Comparison of ENCODE assay signal across 11 cellular contexts in the genomic region with DNA sequence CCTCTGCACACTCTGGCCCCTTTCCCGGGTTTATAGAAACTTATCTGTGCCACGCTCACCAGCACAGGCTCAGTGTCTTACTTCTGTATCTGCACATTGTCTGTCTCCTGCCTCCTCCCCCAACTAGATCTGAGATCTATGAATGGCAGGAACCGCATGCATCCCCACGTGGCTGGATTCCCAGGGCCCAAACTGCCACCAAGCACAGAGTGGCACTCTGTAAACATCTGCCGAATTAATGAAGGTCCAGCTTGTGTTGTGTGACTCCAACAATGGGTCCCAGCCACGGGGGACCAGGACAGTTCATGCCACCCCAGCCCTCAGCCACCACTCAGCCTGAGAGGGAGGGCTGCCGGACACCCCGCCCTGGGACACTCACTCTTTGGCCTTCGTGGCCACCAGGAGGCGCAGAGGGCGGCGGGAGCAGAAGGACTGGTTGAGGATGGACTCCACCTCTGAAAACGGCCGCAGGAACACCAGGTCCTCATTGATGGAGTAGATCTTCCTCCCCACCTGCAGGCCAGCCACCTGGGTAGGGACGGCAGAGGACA.
DNase-seq lines count a peak whose midpoint lies in the region; ATAC-seq and TF ChIP-seq lines count a peak whose summit lies in the region.
"Had no signal": no experiment of that assay in that cellular context is flagged by ENCODE, and none has a peak within 500 bp of the region (broad histone marks: within the 10 kb centered on the region; RNA-seq: fewer than 3 reads in every experiment).

No MANE protein-coding gene starts in this region.

- H3K27me3 ChIP-seq in CD4-positive, alpha-beta T cell (ENCODE audit: control insufficient read depth, insufficient read depth, low read length), result no peaks in the 10 kb centered on the region

- H3K27ac ChIP-seq in SK-N-MC, result peak overlapping the region; percentile 33
- no peak overlapping the region for H3K27ac ChIP-seq in CD4-positive, alpha-beta T cell (ENCODE audit: low read depth, low read length)

- no peaks in the 10 kb centered on the region for H3K9me3 ChIP-seq in SK-N-MC (ENCODE audit: low read depth, low read length)
- H3K9me3 ChIP-seq in CD4-positive, alpha-beta T cell (ENCODE audit: control insufficient read depth, low read length), result no peaks in the 10 kb centered on the region

- H3K36me3 Mint-ChIP-seq in stimulated activated naive CD8-positive, alpha-beta T cell treated with anti-CD3 and anti-CD28 coated beads, Interleukin-15, Interleukin-2, amounts not matched to agents 100 ng/mL and 50 ng/mL, for 24 hours (ENCODE audit: low read depth), result peaks cover 53% of the 10 kb centered on the region
- H3K36me3 Mint-ChIP-seq in CD4-positive, alpha-beta T cell (ENCODE audit: low read depth), result peaks cover 65% of the 10 kb centered on the region

- CTCF ChIA-PET in CD4-positive, alpha-beta T cell (lab: Charles Lee), result interaction anchor here (2.3 to 2.6 kb wide), 3 partner anchors 9 to 265 kb away, joined by 6 to 31 read pairs (median 9); a partner anchor contains a TSS

- no peak overlapping the region for H3K4me3 ChIP-seq in SK-N-MC

- no peaks in the 10 kb centered on the region for H3K9me3 Mint-ChIP-seq in stimulated activated naive CD8-positive, alpha-beta T cell treated with anti-CD3 and anti-CD28 coated beads, Interleukin-15, Interleukin-2, amounts not matched to agents 100 ng/mL and 50 ng/mL, for 24 hours
- no peaks in the 10 kb centered on the region for H3K9me3 Mint-ChIP-seq in CD4-positive, alpha-beta T cell

- H3K27ac Mint-ChIP-seq in stimulated activated naive CD8-positive, alpha-beta T cell treated with anti-CD3 and anti-CD28 coated beads, Interleukin-15, Interleukin-2, amounts not matched to agents 100 ng/mL and 50 ng/mL, for 24 hours, result peak overlapping the region; percentile 3
- H3K27ac Mint-ChIP-seq in CD4-positive, alpha-beta T cell, result no peak overlapping the region

- POLR2A ChIA-PET in CD4-positive, alpha-beta T cell (lab: Charles Lee), result no interaction called here

- no peak for DNase-seq in stimulated activated naive CD8-positive, alpha-beta T cell treated with anti-CD3 and anti-CD28 coated beads, Interleukin-15, Interleukin-2, amounts not matched to agents 100 U/mL and 50 U/mL, for 24 hours
- DNase-seq in SK-N-MC (ENCODE audit: low read depth, low spot score), result no peak
- DNase-seq in head of caudate nucleus, result peak; percentile 83 to 99 (median 95)
- DNase-seq in NCI-H1417 treated with DMSO at 0.1 percent for 48 hours (lab: John Stamatoyannopoulos, UW), result no peak
- DNase-seq in CD4-positive, alpha-beta T cell, result no peak
- DNase-seq: activated CD4-positive, alpha-beta T cell treated with anti-CD3 and anti-CD28 coated beads, Interleukin-2, amount 50 U/mL, for 48 hours; GF-D8; NCI-H187 treated with DMSO at 0.1 percent for 48 hours had no signal

- no peaks in the 10 kb centered on the region for H3K27me3 Mint-ChIP-seq in stimulated activated naive CD8-positive, alpha-beta T cell treated with anti-CD3 and anti-CD28 coated beads, Interleukin-15, Interleukin-2, amounts not matched to agents 100 ng/mL and 50 ng/mL, for 24 hours
- no peaks in the 10 kb centered on the region for H3K27me3 Mint-ChIP-seq in CD4-positive, alpha-beta T cell

- H3K9ac ChIP-seq in SK-N-MC (ENCODE audit: insufficient read length), result no peak overlapping the region

- no peak for ATAC-seq in stimulated activated naive CD8-positive, alpha-beta T cell treated with anti-CD3 and anti-CD28 coated beads, Interleukin-15, Interleukin-2, amounts not matched to agents 100 U/mL and 50 U/mL, for 24 hours
- ATAC-seq in GM19463 (IDR thresholded peaks at IDR 0.05; ENCODE audit: unreplicated experiment) (no peak), GM18868 (IDR thresholded peaks at IDR 0.05; ENCODE audit: unreplicated experiment) (no peak)
- no peak for ATAC-seq in CD4-positive, alpha-beta T cell (ENCODE audit: poor library complexity)

- H3K4me1 Mint-ChIP-seq in stimulated activated naive CD8-positive, alpha-beta T cell treated with anti-CD3 and anti-CD28 coated beads, Interleukin-15, Interleukin-2, amounts not matched to agents 100 ng/mL and 50 ng/mL, for 24 hours (ENCODE audit: low read depth), result no peaks in the 10 kb centered on the region
- H3K4me1 Mint-ChIP-seq in CD4-positive, alpha-beta T cell (ENCODE audit: low read depth), result peaks cover 5% of the 10 kb centered on the region

- intact Hi-C loops in head of caudate nucleus (cut with DNase I), result loop anchor here (2.0 to 5.0 kb wide), 5 partner anchors 71 to 248 kb away; no protein-coding TSS in a partner anchor
- intact Hi-C loops in CD4-positive, alpha-beta T cell (cut with DNase I, micrococcal nuclease), result loop anchor here (1.0 kb wide), 1 partner anchor 249 kb away; no protein-coding TSS in a partner anchor

- H3K4me3 Mint-ChIP-seq in stimulated activated naive CD8-positive, alpha-beta T cell treated with anti-CD3 and anti-CD28 coated beads, Interleukin-15, Interleukin-2, amounts not matched to agents 100 ng/mL and 50 ng/mL, for 24 hours, result no peak overlapping the region
- no peak overlapping the region for H3K4me3 Mint-ChIP-seq in CD4-positive, alpha-beta T cell

- peaks cover 90% of the 10 kb centered on the region for H3K36me3 ChIP-seq in SK-N-MC (ENCODE audit: insufficient read depth, low read length)

- TF ChIP-seq CTCF in CD4-positive, alpha-beta T cell (IDR thresholded peaks at IDR 0.05), result no peak

Comparison
In these comparisons a context has a peak if more than half of its experiments do, and no peak if none do; other contexts are left out.
1. DNase-seq: peak in head of caudate nucleus (42 of 42); none in stimulated activated naive CD8-positive, alpha-beta T cell treated with anti-CD3 and anti-CD28 coated beads, Interleukin-15, Interleukin-2, amounts not matched to agents 100 U/mL and 50 U/mL, for 24 hours (single experiment), SK-N-MC (single experiment), NCI-H1417 treated with DMSO at 0.1 percent for 48 hours (single experiment) and CD4-positive, alpha-beta T cell (0 of 10).